In genomic region chr14:89614009-89614691, GRCh38 we compare ENCODE assay signal across 13 cellular contexts.
DNase-seq lines count a peak whose midpoint lies in the region; ATAC-seq and TF ChIP-seq lines count a peak whose summit lies in the region.
"Had no signal": no experiment of that assay in that cellular context is flagged by ENCODE, and none has a peak within 500 bp of the region (broad histone marks: within the 10 kb centered on the region; RNA-seq: fewer than 3 reads in every experiment).

No MANE protein-coding gene starts in this region.

- peaks cover 4% of the 10 kb centered on the region for H3K9me3 Mint-ChIP-seq in T-helper 1 cell treated with Interleukin-12 subunit alpha and Interleukin-12 subunit beta and Interleukin-4 antibody, amounts not matched to agents 30 μg/mL and 1 μg/mL, for 36 hours
- H3K9me3 Mint-ChIP-seq in endodermal cell, result no peaks in the 10 kb centered on the region
- H3K9me3 Mint-ChIP-seq: HFFc6 had no signal

- DNase-seq in left ventricle myocardium inferior, result no peak
- DNase-seq in left ventricle myocardium superior, result no peak
- no peak for DNase-seq in endodermal cell
- DNase-seq in HPDE6-E6E7 (ENCODE audit: extremely low spot score), result no peak
- no peak for DNase-seq in NCI-H2227 treated with DMSO at 0.1 percent for 48 hours (lab: John Stamatoyannopoulos, UW)
- DNase-seq in SIG-M5 (lab: John Stamatoyannopoulos, UW), result no peak
- DNase-seq: head of caudate nucleus, HFFc6, Right ventricle myocardium superior, T-helper 9 cell, thyroid gland had no signal

- WGBS in endodermal cell (ENCODE audit: insufficient coverage in 1 of 2, insufficient read length in 1 of 2), 2 experiments, result 85 to 86% methylated on average over 3 of the region's 4 CpGs

- peak overlapping the region; percentile 50 for H3K27ac Mint-ChIP-seq in T-helper 1 cell treated with Interleukin-12 subunit alpha and Interleukin-12 subunit beta and Interleukin-4 antibody, amounts not matched to agents 30 μg/mL and 1 μg/mL, for 36 hours
- H3K27ac Mint-ChIP-seq in endodermal cell, result peak overlapping the region; percentile 27
- H3K27ac Mint-ChIP-seq: HFFc6 had no signal

- H3K9me3 ChIP-seq in left ventricle myocardium inferior (replicated peaks), result no peaks in the 10 kb centered on the region
- no peaks in the 10 kb centered on the region for H3K9me3 ChIP-seq in endodermal cell (ENCODE audit: control insufficient read depth, low read length)
- H3K9me3 ChIP-seq in subcutaneous abdominal adipose tissue (ENCODE audit: control insufficient read depth in 5 of 5, low read length in 5 of 5), result no peaks in the 10 kb centered on the region
- H3K9me3 ChIP-seq: thyroid gland had no signal

- H3K4me1 ChIP-seq in left ventricle myocardium inferior (peaks cover 58% of the 10 kb centered on the region), endodermal cell (ENCODE audit: control insufficient read depth, insufficient read depth, low read length) (peaks cover 14% of the 10 kb centered on the region), subcutaneous abdominal adipose tissue (ENCODE audit: control insufficient read depth in 5 of 5, insufficient read depth in 5 of 5, low read length in 5 of 5) (peaks cover 1 to 47% (median 32%) of the 10 kb centered on the region in 5 donors)

- H3K27me3 ChIP-seq in left ventricle myocardium inferior (ENCODE audit: low read depth) (no peaks in the 10 kb centered on the region), endodermal cell (ENCODE audit: control insufficient read depth, insufficient read depth, low read length, poor library complexity, severe bottlenecking) (no peaks in the 10 kb centered on the region), subcutaneous abdominal adipose tissue (ENCODE audit: control insufficient read depth in 5 of 5, insufficient read depth in 4 of 5, low read length in 5 of 5) (no peaks in the 10 kb centered on the region)
- H3K27me3 ChIP-seq: thyroid gland had no signal

- H3K27ac ChIP-seq in left ventricle myocardium inferior (replicated peaks) (peak overlapping the region; percentile 90), endodermal cell (ENCODE audit: low read depth, low read length) (no peak overlapping the region), subcutaneous abdominal adipose tissue (ENCODE audit: low read depth, low read length) (peak overlapping the region; percentile 11)
- H3K27ac ChIP-seq: thyroid gland had no signal

- no peaks in the 10 kb centered on the region for H3K27me3 Mint-ChIP-seq in T-helper 1 cell treated with Interleukin-12 subunit alpha and Interleukin-12 subunit beta and Interleukin-4 antibody, amounts not matched to agents 30 μg/mL and 1 μg/mL, for 36 hours (ENCODE audit: low read depth)
- no peaks in the 10 kb centered on the region for H3K27me3 Mint-ChIP-seq in endodermal cell (ENCODE audit: insufficient read depth)

- peaks cover 57% of the 10 kb centered on the region for H3K4me1 Mint-ChIP-seq in T-helper 1 cell treated with Interleukin-12 subunit alpha and Interleukin-12 subunit beta and Interleukin-4 antibody, amounts not matched to agents 30 μg/mL and 1 μg/mL, for 36 hours (ENCODE audit: low read depth)
- H3K4me1 Mint-ChIP-seq in endodermal cell, result peaks cover 51% of the 10 kb centered on the region

- H3K36me3 Mint-ChIP-seq in T-helper 1 cell treated with Interleukin-12 subunit alpha and Interleukin-12 subunit beta and Interleukin-4 antibody, amounts not matched to agents 30 μg/mL and 1 μg/mL, for 36 hours (ENCODE audit: low read depth), result peaks cover 18% of the 10 kb centered on the region
- peaks cover 5% of the 10 kb centered on the region for H3K36me3 Mint-ChIP-seq in endodermal cell (ENCODE audit: low read depth)

- no peak overlapping the region for H3K9ac ChIP-seq in endodermal cell (ENCODE audit: extremely low read depth, low read length, poor library complexity, severe bottlenecking)
- H3K9ac ChIP-seq in subcutaneous abdominal adipose tissue (ENCODE audit: low read length in 5 of 5), result no peak overlapping the region

- intact Hi-C loops in left ventricle myocardium inferior (cut with micrococcal nuclease) (no loop called here), left ventricle myocardium superior (cut with micrococcal nuclease) (no loop called here)

- no peak for ATAC-seq in left ventricle myocardium superior

- H3K4me3 Mint-ChIP-seq in T-helper 1 cell treated with Interleukin-12 subunit alpha and Interleukin-12 subunit beta and Interleukin-4 antibody, amounts not matched to agents 30 μg/mL and 1 μg/mL, for 36 hours, result peak overlapping the region; percentile 4
- no peak overlapping the region for H3K4me3 Mint-ChIP-seq in endodermal cell
- H3K4me3 Mint-ChIP-seq: HFFc6 had no signal

- H3K4me3 ChIP-seq in left ventricle myocardium inferior (peak overlapping the region; percentile 83), endodermal cell (ENCODE audit: low read length) (no peak overlapping the region), subcutaneous abdominal adipose tissue (ENCODE audit: low read depth in 1 of 5, low read length in 5 of 5) (no peak overlapping the region)
- H3K4me3 ChIP-seq: thyroid gland had no signal

- TF ChIP-seq CTCF in left ventricle myocardium inferior (IDR thresholded peaks at IDR 0.05; ENCODE audit: borderline replicate concordance), result no peak
- TF ChIP-seq CTCF in endodermal cell (conservative IDR thresholded peaks at IDR 0.05), result no peak

- no peaks in the 10 kb centered on the region for H3K36me3 ChIP-seq in left ventricle myocardium inferior
- no peaks in the 10 kb centered on the region for H3K36me3 ChIP-seq in endodermal cell (ENCODE audit: control insufficient read depth, insufficient read depth, low read length)
- H3K36me3 ChIP-seq in subcutaneous abdominal adipose tissue (ENCODE audit: control insufficient read depth in 5 of 5, insufficient read depth in 5 of 5, low read length in 5 of 5), result no peaks in the 10 kb centered on the region
- H3K36me3 ChIP-seq: thyroid gland had no signal
